Comparison of ENCODE assay signal across 1 cellular context in the genomic region with DNA sequence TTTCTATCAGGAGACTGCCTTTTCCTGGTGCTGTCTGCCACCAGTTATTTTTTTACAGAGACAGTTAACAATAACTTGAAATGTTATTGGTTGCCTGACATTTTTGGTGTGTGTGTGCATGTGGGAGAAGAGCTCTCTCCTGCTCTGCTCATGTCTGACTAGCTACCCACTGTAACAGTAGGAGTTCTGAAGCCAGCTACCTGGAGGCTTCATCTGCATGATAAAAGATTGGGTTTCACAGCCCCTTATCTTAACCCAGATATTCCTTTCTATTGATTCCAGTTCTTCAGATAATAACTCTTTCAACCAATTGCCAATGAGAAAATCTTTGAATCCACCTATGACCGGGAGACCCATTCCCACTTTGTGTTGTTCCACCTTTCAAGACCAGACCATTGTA.
TF ChIP-seq lines count a peak whose summit lies in the region.

No MANE protein-coding gene starts in this region.

TF ChIP-seq in GM23338, 12 proteins besides CTCF, POLR2A, EP300 and RAD21 (continued from another document):
- no peak for TF ChIP-seq CREB1 (CRISPR knock-in tag; IDR thresholded peaks at IDR 0.05; ENCODE audit: low read depth)
- TF ChIP-seq ZNF114 (CRISPR knock-in tag; IDR thresholded peaks at IDR 0.05) = no peak
